Comparison of ENCODE assay signal across 22 cellular contexts in the genomic region with DNA sequence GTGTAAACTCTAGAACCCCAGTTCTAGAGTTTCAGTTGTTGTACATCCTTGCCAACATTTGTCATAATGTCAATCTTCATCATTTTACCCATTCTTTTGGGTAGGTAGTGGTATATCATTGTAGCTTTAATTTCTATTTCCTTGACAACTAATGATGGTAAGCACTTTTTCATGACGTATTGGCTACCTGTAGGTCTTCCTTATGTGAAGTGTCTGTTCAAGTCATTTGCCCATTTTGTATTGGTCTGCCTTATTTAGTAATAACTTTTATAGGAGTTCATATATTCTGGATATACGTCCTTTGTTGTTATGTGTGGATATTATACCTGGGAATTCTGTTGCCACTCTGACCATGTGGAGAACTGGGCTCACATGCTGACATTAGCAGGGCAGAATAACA.
DNase-seq lines count a peak whose midpoint lies in the region; ATAC-seq, FAIRE-seq and TF ChIP-seq lines count a peak whose summit lies in the region.
"Had no signal": no experiment of that assay in that cellular context is flagged by ENCODE, and none has a peak within 500 bp of the region (broad histone marks: within the 10 kb centered on the region; RNA-seq: fewer than 3 reads in every experiment).

No MANE protein-coding gene starts in this region.

- no peaks in the 10 kb centered on the region for H3K4me1 ChIP-seq in A549
- H3K4me1 ChIP-seq in GM12878 (ENCODE audit: control insufficient read depth, insufficient read depth, low read length) = no peaks in the 10 kb centered on the region
- H3K4me1 ChIP-seq: BE2C, BLaER1 had no signal

- RAD21 ChIA-PET in GM12878 (lab: Charles Lee; ENCODE audit: unreplicated experiment) = no interaction called here

- H3K9ac ChIP-seq in GM12878 (ENCODE audit: control insufficient read depth, insufficient read depth, low read length) = no peak overlapping the region
- H3K9ac ChIP-seq: BLaER1 had no signal

- H3K9me3 ChIP-seq in A549 (no peaks in the 10 kb centered on the region), GM12878 (replicated peaks; ENCODE audit: control insufficient read depth, insufficient read depth, low read length) (no peaks in the 10 kb centered on the region)
- H3K9me3 ChIP-seq: BE2C had no signal

- BruUV-seq in GM12878 (replicated peaks; lab: Mats Ljungman, UMichigan) = no TSS peak

- no peak for ATAC-seq in A549
- no peak for ATAC-seq in GM12878

- SMC1A ChIA-PET in GM12878 (lab: Charles Lee; ENCODE audit: uncharacterized antibody, unreplicated experiment) = interaction anchor here (1.2 kb wide), 1 partner anchor 125 kb away, joined by 4 read pairs; no protein-coding TSS in a partner anchor

- H3K4me2 ChIP-seq in A549 (no peak overlapping the region), GM12878 (ENCODE audit: control insufficient read depth, insufficient read depth) (no peak overlapping the region)
- H3K4me2 ChIP-seq: BLaER1 had no signal

- CTCF ChIA-PET in A549 (lab: Yijun Ruan, JAX) = interaction anchor here (1.0 to 1.7 kb wide), 7 partner anchors 9 to 161 kb away, joined by 3 to 6 read pairs (median 4); no protein-coding TSS in a partner anchor
- CTCF ChIA-PET in GM12878 (lab: Yijun Ruan, JAX) = no interaction called here
- CTCF ChIA-PET in GM10248 (lab: Yijun Ruan, JAX) = interaction anchor here (1.5 kb wide), 1 partner anchor 9 kb away, joined by 5 read pairs; no protein-coding TSS in a partner anchor

- POLR2A ChIA-PET in A549 (lab: Yijun Ruan, JAX) (no interaction called here), GM12878 (lab: Charles Lee) (no interaction called here), GM10248 (lab: Yijun Ruan, JAX) (no interaction called here)

- intact Hi-C loops in GM12878 (cut with micrococcal nuclease; ENCODE audit: unreplicated experiment) = no loop called here

- no peaks in the 10 kb centered on the region for H3K79me2 ChIP-seq in GM12878 (ENCODE audit: control insufficient read depth, insufficient read depth, low read length)

- TF ChIP-seq EP300 in A549 (IDR thresholded peaks at IDR 0.05) (no peak), GM12878 (IDR thresholded peaks at IDR 0.05; ENCODE audit: borderline replicate concordance in 1 of 2, control insufficient read depth in 1 of 2, low read depth in 2 of 2, low read length in 2 of 2) (no peak)

- in situ Hi-C loops in GM12878 (cut with MboI) = no loop called here

- peaks cover 0 to 26% of the 10 kb centered on the region in 2 experiments; a peak in 2 of 4 replicates for H3K36me3 ChIP-seq in GM12878 (ENCODE audit: control insufficient read depth in 2 of 2, insufficient read depth in 2 of 2, low read length in 1 of 2)

- TF ChIP-seq POLR2A in A549 (IDR thresholded peaks at IDR 0.05; ENCODE audit: low read length) (no peak), H54 (IDR thresholded peaks at IDR 0.05; ENCODE audit: low read depth, low read length) (no peak), GM12878 (IDR thresholded peaks at IDR 0.05; ENCODE audit: low read depth, low read length) (no peak)

- TF ChIP-seq CTCF in A549 (IDR thresholded peaks at IDR 0.05) (no peak), GM12878 (IDR thresholded peaks at IDR 0.05 in 2 of 3, conservative IDR thresholded peaks at IDR 0.05 in 1 of 3; ENCODE audit: control insufficient read depth in 2 of 3, extremely low read depth in 1 of 3, insufficient read depth in 1 of 3, low read depth in 3 of 3, low read length in 3 of 3) (no peak), GM10248 (IDR thresholded peaks at IDR 0.05; ENCODE audit: control extremely low read depth, extremely low read depth, low read depth, missing control alignments) (no peak)

- H3K27ac ChIP-seq in A549 (no peak overlapping the region), GM12878 (ENCODE audit: control insufficient read depth, insufficient read depth) (no peak overlapping the region)
- H3K27ac ChIP-seq: 22Rv1, BLaER1 had no signal

- DNase-seq in A549 (ENCODE audit: low read depth in 1 of 2, low spot score in 1 of 2) = no peak
- DNase-seq in H54 (ENCODE audit: insufficient read length, low spot score) = no peak
- DNase-seq in GM12878 (ENCODE audit: low read depth, low spot score) = no peak
- DNase-seq in stimulated activated CD4-positive, alpha-beta T cell treated with anti-CD3 and anti-CD28 coated beads, Interleukin-12 subunit alpha, Interleukin-12 subunit beta, amount 100 ng/mL, for 4 hours = no peak
- no peak for DNase-seq in GM10248 (ENCODE audit: extremely low spot score)
- DNase-seq: ACHN; BE2C; C1 segment of cervical spinal cord; CD4-positive, alpha-beta memory T cell; CD4-positive, CD25-positive, alpha-beta regulatory T cell; CD8-positive, alpha-beta memory T cell; COR-L47; DMS 273 treated with DMSO at 0.1 percent for 48 hours; DMS153; DMS53; DMS79; DND-41; EL; GDM1 had no signal

- H2AFZ ChIP-seq in GM12878 (ENCODE audit: control insufficient read depth, low read depth, low read length) = no peak overlapping the region

- no peaks in the 10 kb centered on the region for H4K20me1 ChIP-seq in GM12878 (ENCODE audit: control insufficient read depth, insufficient read depth)
- H4K20me1 ChIP-seq: BLaER1 had no signal

- TF ChIP-seq RAD21 in A549 (conservative IDR thresholded peaks at IDR 0.05 in 1 of 2, IDR thresholded peaks at IDR 0.05 in 1 of 2) (no peak), GM12878 (IDR thresholded peaks at IDR 0.05; ENCODE audit: insufficient read depth, low read depth, low read length) (no peak)

- H3K27me3 ChIP-seq in GM12878 (replicated peaks in 1 of 2; ENCODE audit: control insufficient read depth in 2 of 2, insufficient read depth in 2 of 2, low read length in 1 of 2) = no peaks in the 10 kb centered on the region
- H3K27me3 ChIP-seq: BE2C, BLaER1 had no signal

- no peak overlapping the region for H3K4me3 ChIP-seq in A549
- H3K4me3 ChIP-seq in GM12878 = no peak overlapping the region
- H3K4me3 ChIP-seq: BLaER1 had no signal

- FAIRE-seq in A549 (lab: Jason Lieb, UNC) (peak; percentile 84), H54 (lab: Jason Lieb, UNC) (peak; percentile 6), GM12878 (lab: Jason Lieb, UNC) (peak; percentile 56)
- FAIRE-seq: GM19239 had no signal

- WGBS in A549 (ENCODE audit: missing lambda C conversion rate) = 92% methylated on average over 2 of the region's 2 CpGs
- 67% methylated on average over 2 of the region's 2 CpGs for WGBS in GM12878 (ENCODE audit: insufficient coverage, insufficient replicate concordance, low lambda C conversion rate, missing lambda C conversion rate)

TF ChIP-seq in A549, 52 proteins besides CTCF, POLR2A, EP300 and RAD21:
- no peak for TF ChIP-seq PBX3 (IDR thresholded peaks at IDR 0.05)
- no peak for TF ChIP-seq CHD2 (IDR thresholded peaks at IDR 0.05; ENCODE audit: low read length, partially characterized antibody)
- no peak for TF ChIP-seq FOXS1 (CRISPR knock-in tag; IDR thresholded peaks at IDR 0.05)

TF ChIP-seq in GM12878, 131 proteins besides CTCF, POLR2A, EP300 and RAD21:
- no peak for TF ChIP-seq POLR2AphosphoS5 (IDR thresholded peaks at IDR 0.05; ENCODE audit: low read length)
- TF ChIP-seq PBX3 (IDR thresholded peaks at IDR 0.05; ENCODE audit: insufficient replicate concordance, low read depth, low read length) = no peak
- no peak for TF ChIP-seq CBX3 (IDR thresholded peaks at IDR 0.05; ENCODE audit: borderline replicate concordance, low read depth)
- no peak for TF ChIP-seq ZNF217 (IDR thresholded peaks at IDR 0.05)
TF ChIP-seq in GM12878: peak in this region for 0.
